Comparison of ENCODE assay signal across 24 cellular contexts in the genomic region with DNA sequence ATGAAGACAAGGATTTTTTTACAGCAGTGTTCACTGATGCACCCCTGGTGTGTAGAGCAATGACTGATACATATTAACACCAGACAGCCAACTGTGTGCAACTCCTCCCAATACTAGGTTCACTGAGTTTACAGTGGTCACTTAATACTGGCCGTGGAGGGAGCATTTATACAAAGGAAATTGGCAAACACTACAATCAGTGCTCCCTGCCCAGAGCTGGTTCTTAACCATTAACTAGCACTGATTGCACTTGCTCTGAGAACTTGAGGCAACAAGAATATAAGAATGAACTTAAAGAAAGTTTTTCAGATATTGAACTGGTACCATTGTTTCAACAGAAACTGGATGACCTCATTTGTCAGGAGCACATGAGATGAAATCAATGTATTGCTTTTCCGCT.
DNase-seq lines count a peak whose midpoint lies in the region; ATAC-seq and TF ChIP-seq lines count a peak whose summit lies in the region.
"Had no signal": no experiment of that assay in that cellular context is flagged by ENCODE, and none has a peak within 500 bp of the region (broad histone marks: within the 10 kb centered on the region; RNA-seq: fewer than 3 reads in every experiment).

No MANE protein-coding gene starts in this region.

- no peaks in the 10 kb centered on the region for H3K27me3 ChIP-seq in iPS-20b (ENCODE audit: insufficient read depth, low read length)

- peak overlapping the region; percentile 24; the same call in 1 of the 2 replicates for H3K4me3 ChIP-seq in iPS-20b (ENCODE audit: low read length)
- H3K4me3 ChIP-seq: GM12878, K562 had no signal

- H3K36me3 Mint-ChIP-seq in Calu3 (ENCODE audit: insufficient read depth, unreplicated experiment) (peaks cover 22% of the 10 kb centered on the region), nephron (ENCODE audit: low read depth) (no peaks in the 10 kb centered on the region)
- no peaks in the 10 kb centered on the region for H3K36me3 Mint-ChIP-seq in stimulated activated memory B cell treated with anti-CD40 and anti-IgM and Interleukin-4, amounts not matched to agents 10 μg/mL and 1 μg/mL and 100 μg/mL, for 72 hours
- H3K36me3 Mint-ChIP-seq: activated CD4-positive, alpha-beta memory T cell treated with anti-CD3 and anti-CD28 coated beads for 36 hours; CD4-positive, CD25-positive, alpha-beta regulatory T cell; naive thymus-derived CD8-positive, alpha-beta T cell; stimulated activated naive B cell treated with anti-CD40 and anti-IgM and Interleukin-4, amounts not matched to agents 10 μg/mL and 1 μg/mL and 100 μg/mL, for 72 hours had no signal

- H3K27me3 Mint-ChIP-seq in Calu3 (ENCODE audit: unreplicated experiment) (no peaks in the 10 kb centered on the region), nephron (ENCODE audit: low read depth) (no peaks in the 10 kb centered on the region)
- H3K27me3 Mint-ChIP-seq in stimulated activated memory B cell treated with anti-CD40 and anti-IgM and Interleukin-4, amounts not matched to agents 10 μg/mL and 1 μg/mL and 100 μg/mL, for 72 hours, result no peaks in the 10 kb centered on the region
- H3K27me3 Mint-ChIP-seq: activated CD4-positive, alpha-beta memory T cell treated with anti-CD3 and anti-CD28 coated beads for 36 hours; CD4-positive, CD25-positive, alpha-beta regulatory T cell; stimulated activated naive B cell treated with anti-CD40 and anti-IgM and Interleukin-4, amounts not matched to agents 10 μg/mL and 1 μg/mL and 100 μg/mL, for 72 hours had no signal

- peak overlapping the region; percentile 65 for H3K4me3 Mint-ChIP-seq in Calu3 (ENCODE audit: low read depth, unreplicated experiment)
- H3K4me3 Mint-ChIP-seq in nephron, result no peak overlapping the region
- no peak overlapping the region for H3K4me3 Mint-ChIP-seq in stimulated activated memory B cell treated with anti-CD40 and anti-IgM and Interleukin-4, amounts not matched to agents 10 μg/mL and 1 μg/mL and 100 μg/mL, for 72 hours
- H3K4me3 Mint-ChIP-seq: activated CD4-positive, alpha-beta memory T cell treated with anti-CD3 and anti-CD28 coated beads for 36 hours; CD4-positive, CD25-positive, alpha-beta regulatory T cell; naive thymus-derived CD8-positive, alpha-beta T cell; stimulated activated naive B cell treated with anti-CD40 and anti-IgM and Interleukin-4, amounts not matched to agents 10 μg/mL and 1 μg/mL and 100 μg/mL, for 72 hours; T-helper 2 cell treated with Interferon-gamma antibody and Interleukin-4, amounts not matched to agents 5 μg/mL and 100 μg/mL, for 36 hours had no signal

- no peaks in the 10 kb centered on the region for H3K36me3 ChIP-seq in iPS-20b (ENCODE audit: insufficient read depth, low read depth, low read length)

- H3K27ac Mint-ChIP-seq in Calu3 (ENCODE audit: unreplicated experiment) (peak overlapping the region; percentile 93), nephron (peak overlapping the region; percentile 49 to 86 (median 66))
- H3K27ac Mint-ChIP-seq in stimulated activated memory B cell treated with anti-CD40 and anti-IgM and Interleukin-4, amounts not matched to agents 10 μg/mL and 1 μg/mL and 100 μg/mL, for 72 hours, result no peak overlapping the region
- H3K27ac Mint-ChIP-seq: activated CD4-positive, alpha-beta memory T cell treated with anti-CD3 and anti-CD28 coated beads for 36 hours; naive thymus-derived CD8-positive, alpha-beta T cell; stimulated activated naive B cell treated with anti-CD40 and anti-IgM and Interleukin-4, amounts not matched to agents 10 μg/mL and 1 μg/mL and 100 μg/mL, for 72 hours; T-helper 2 cell treated with Interferon-gamma antibody and Interleukin-4, amounts not matched to agents 5 μg/mL and 100 μg/mL, for 36 hours had no signal

- peak overlapping the region; percentile 34; the same call in 1 of the 2 replicates for H3K9ac ChIP-seq in iPS-20b (ENCODE audit: low read depth, low read length)
- H3K9ac ChIP-seq: SK-N-SH had no signal

- TF ChIP-seq CTCF in Calu3 (IDR thresholded peaks at IDR 0.05; ENCODE audit: unreplicated experiment), result no peak
- TF ChIP-seq CTCF in nephron (IDR thresholded peaks at IDR 0.05; ENCODE audit: unreplicated experiment in 3 of 3), result no peak

- peaks cover 28% of the 10 kb centered on the region for H3K4me1 ChIP-seq in iPS-20b (ENCODE audit: insufficient read depth, low read length)

- peaks cover 55% of the 10 kb centered on the region for H3K4me1 Mint-ChIP-seq in Calu3 (ENCODE audit: low read depth, unreplicated experiment)
- H3K4me1 Mint-ChIP-seq in nephron, result peaks cover 25% of the 10 kb centered on the region
- no peaks in the 10 kb centered on the region for H3K4me1 Mint-ChIP-seq in stimulated activated memory B cell treated with anti-CD40 and anti-IgM and Interleukin-4, amounts not matched to agents 10 μg/mL and 1 μg/mL and 100 μg/mL, for 72 hours
- H3K4me1 Mint-ChIP-seq: CD4-positive, CD25-positive, alpha-beta regulatory T cell; naive thymus-derived CD8-positive, alpha-beta T cell; stimulated activated naive B cell treated with anti-CD40 and anti-IgM and Interleukin-4, amounts not matched to agents 10 μg/mL and 1 μg/mL and 100 μg/mL, for 72 hours had no signal

- ATAC-seq in GM21717 (IDR thresholded peaks at IDR 0.05; ENCODE audit: unreplicated experiment) (no peak), Right ventricle myocardium superior (ENCODE audit: poor library complexity) (no peak)
- no peak for ATAC-seq in stimulated activated memory B cell treated with anti-CD40 and anti-IgM and Interleukin-4, amounts not matched to agents 10 μg/mL and 1 μg/mL and 100 μg/mL, for 72 hours
- ATAC-seq: GM12878; K562; naive thymus-derived CD8-positive, alpha-beta T cell; stimulated activated naive B cell treated with anti-CD40 and anti-IgM and Interleukin-4, amounts not matched to agents 10 μg/mL and 1 μg/mL and 100 μg/mL, for 72 hours had no signal

- H3K9me3 Mint-ChIP-seq in Calu3 (ENCODE audit: low read depth, unreplicated experiment) (no peaks in the 10 kb centered on the region), nephron (peaks cover 3% of the 10 kb centered on the region)
- no peaks in the 10 kb centered on the region for H3K9me3 Mint-ChIP-seq in stimulated activated memory B cell treated with anti-CD40 and anti-IgM and Interleukin-4, amounts not matched to agents 10 μg/mL and 1 μg/mL and 100 μg/mL, for 72 hours
- H3K9me3 Mint-ChIP-seq: activated CD4-positive, alpha-beta memory T cell treated with anti-CD3 and anti-CD28 coated beads for 36 hours had no signal

- H3K27ac ChIP-seq in iPS-20b (ENCODE audit: low read length), result no peak overlapping the region

- CTCF ChIA-PET in Calu3 (lab: Charles Lee), result interaction anchor here (0.5 to 2.1 kb wide), 5 partner anchors 9 to 202 kb away, joined by 3 to 10 read pairs (median 3); no protein-coding TSS in a partner anchor

- intact Hi-C loops in Calu3 (cut with micrococcal nuclease; ENCODE audit: unreplicated experiment), result loop anchor here (1.0 to 10.0 kb wide), 2 partner anchors 25 to 107 kb away; a partner anchor contains a TSS
- intact Hi-C loops in Right ventricle myocardium superior (cut with DNase I), result no loop called here

- no TSS peak for BruUV-seq in Calu3 (replicated peaks; lab: Mats Ljungman, UMichigan)

- peak; percentile 58 for DNase-seq in Calu3
- peak; percentile 49 for DNase-seq in NCI-H69 (lab: John Stamatoyannopoulos, UW)
- DNase-seq in Right ventricle myocardium superior, result no peak
- DNase-seq in T-helper 9 cell, result no peak
- DNase-seq: activated CD4-positive, alpha-beta memory T cell treated with anti-CD3 and anti-CD28 coated beads for 36 hours; activated CD4-positive, CD25-positive, alpha-beta regulatory T cell; activated naive CD4-positive, alpha-beta T cell treated with Interleukin-2 at 50 U/mL for 16 hours; anterior cingulate cortex; caudate nucleus; CD4-positive, CD25-positive, alpha-beta regulatory T cell; HCEC 1CT; mesenchymal stem cell; naive thymus-derived CD8-positive, alpha-beta T cell; NCI-H1930; NCI-H345; SK-N-SH; stimulated activated naive B cell treated with anti-CD40 and anti-IgM and Interleukin-4, amounts not matched to agents 10 μg/mL and 1 μg/mL and 100 μg/mL, for 72 hours had no signal

- H3K9me3 ChIP-seq in iPS-20b (ENCODE audit: insufficient read depth, low read depth, low read length), result no peaks in the 10 kb centered on the region; the same call in 1 of the 2 replicates
- H3K9me3 ChIP-seq: SK-N-SH had no signal

Comparison
In these comparisons a context has a peak if more than half of its experiments do, and no peak if none do; other contexts are left out.
1. DNase-seq: peak in Calu3 (single experiment) and NCI-H69 (single experiment); none in Right ventricle myocardium superior (single experiment) and T-helper 9 cell (single experiment).